ENCODE assay signal across 20 cellular contexts in the genomic region with DNA sequence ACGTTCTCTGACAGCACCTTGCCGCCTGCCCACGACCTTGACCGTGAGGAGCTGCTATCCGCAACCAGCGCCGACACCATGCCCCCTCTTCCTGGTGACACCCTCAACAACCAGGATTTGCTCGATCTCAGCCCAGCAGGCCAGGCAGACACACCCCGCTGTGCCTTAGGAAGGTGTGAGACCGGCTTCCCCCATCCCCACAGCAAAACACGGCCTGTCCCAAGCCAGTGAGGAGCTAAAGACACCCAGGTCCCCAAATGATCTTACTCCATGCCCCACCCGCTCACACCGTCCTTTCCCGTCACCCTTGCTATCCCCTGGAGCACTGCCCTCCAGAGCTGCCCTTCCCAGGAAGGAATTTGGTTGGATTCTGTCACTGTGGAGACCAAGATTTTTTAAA. TPM values are rescaled to one million over a fixed set of nuclear protein-coding genes. Genes with fewer than 3 reads are reported as not detected.
DNase-seq lines count a peak whose midpoint lies in the region; ATAC-seq and TF ChIP-seq lines count a peak whose summit lies in the region.
"Had no signal": no experiment of that assay in that cellular context is flagged by ENCODE, and none has a peak within 500 bp of the region (broad histone marks: within the 10 kb centered on the region; RNA-seq: fewer than 3 reads in every experiment).

No MANE protein-coding gene starts in this region.

- H4K8ac ChIP-seq in IMR-90 (ENCODE audit: low read depth in 2 of 2, low read length in 2 of 2) = no peak overlapping the region

- H3K4ac ChIP-seq in IMR-90 (ENCODE audit: low read depth, low read length) = no peak overlapping the region

- H3K56ac ChIP-seq in IMR-90 (ENCODE audit: extremely low read depth, insufficient read depth, low read length) = no peak overlapping the region

- DNase-seq in CD14-positive monocyte (ENCODE audit: low spot score) (no peak), IMR-90 (no peak), endodermal cell (peak; percentile 91), type B pancreatic cell (ENCODE audit: extremely low spot score, unreplicated experiment) (no peak), amygdala (lab: John Stamatoyannopoulos, UW) (no peak), iPS-NIHi11 (ENCODE audit: low spot score) (no peak)
- DNase-seq: Caco-2; CD4-positive, alpha-beta T cell; DMS 273 treated with DMSO at 0.1 percent for 48 hours; DND-41; GM23248; HCEC 1CT; Kasumi-1; NCI-H1694 treated with DMSO at 0.1 percent for 48 hours; NCI-H446 treated with DMSO at 0.1 percent for 48 hours; NCI-H526 treated with DMSO at 0.1 percent for 48 hours; OCI-M1 had no signal

- no peak overlapping the region for H4K91ac ChIP-seq in IMR-90 (ENCODE audit: insufficient read depth, low read depth, low read length)

- H3K36me3 Mint-ChIP-seq in CD14-positive monocyte (peaks cover 8 to 16% of the 10 kb centered on the region in 2 donors), endodermal cell (ENCODE audit: low read depth) (no peaks in the 10 kb centered on the region), type B pancreatic cell (no peaks in the 10 kb centered on the region)

- H3K9ac ChIP-seq in IMR-90 (ENCODE audit: low read depth, low read length) = no peak overlapping the region
- no peak overlapping the region for H3K9ac ChIP-seq in endodermal cell (ENCODE audit: extremely low read depth, low read length, poor library complexity, severe bottlenecking)
- H3K9ac ChIP-seq: GM23248 had no signal

- H3K4me3 ChIP-seq in IMR-90 (ENCODE audit: insufficient read depth, low read depth, low read length) (no peak overlapping the region), endodermal cell (ENCODE audit: low read length) (no peak overlapping the region)
- H3K4me3 ChIP-seq: GM23248, SJSA1 had no signal

- no peaks in the 10 kb centered on the region for H3K79me1 ChIP-seq in IMR-90 (ENCODE audit: low read depth in 1 of 2, low read length in 2 of 2)

- H3K18ac ChIP-seq in IMR-90 (ENCODE audit: low read depth, low read length) = no peak overlapping the region

- no peak overlapping the region for H3K4me2 ChIP-seq in IMR-90 (ENCODE audit: low read depth, low read length)

- no peak overlapping the region for H2AK5ac ChIP-seq in IMR-90 (ENCODE audit: low read depth, low read length)

- H4K20me1 ChIP-seq in IMR-90 (ENCODE audit: insufficient read depth, low read length) = no peaks in the 10 kb centered on the region; the same call in 1 of the 2 replicates

- H3K4me1 Mint-ChIP-seq in CD14-positive monocyte (peaks cover 72% of the 10 kb centered on the region), endodermal cell (peaks cover 44% of the 10 kb centered on the region), type B pancreatic cell (ENCODE audit: unreplicated experiment) (peaks cover 35% of the 10 kb centered on the region)

- no peak overlapping the region for H3K27ac ChIP-seq in IMR-90 (ENCODE audit: insufficient read depth, low read length)
- peak overlapping the region; percentile 56 for H3K27ac ChIP-seq in endodermal cell (ENCODE audit: low read depth, low read length)
- H3K27ac ChIP-seq: GM23248, SJSA1 had no signal

- intact Hi-C loops in CD14-positive monocyte (cut with micrococcal nuclease) (loop anchor here in 1 of 2 donors (5.0 kb wide), 1 partner anchor 37 kb away; no protein-coding TSS in a partner anchor), IMR-90 (cut with micrococcal nuclease) (no loop called here)

- in situ Hi-C loops in IMR-90 (cut with MboI; ENCODE audit: low sequenced_read_pairs) = no loop called here

- POLR2A ChIA-PET in IMR-90 (lab: Charles Lee; ENCODE audit: unreplicated experiment) = no interaction called here

- no peak overlapping the region for H2BK20ac ChIP-seq in IMR-90 (ENCODE audit: low read depth, low read length)

- H3K9me1 ChIP-seq in IMR-90 (ENCODE audit: insufficient read depth, low read length) = no peaks in the 10 kb centered on the region

- 85% methylated on average over 5 of the region's 14 CpGs; no CpG with 5 or more reads in 1 of the 2 experiments for WGBS in IMR-90 (ENCODE audit: extremely low coverage in 2 of 2, insufficient read length in 1 of 2), 2 experiments
- WGBS in endodermal cell (ENCODE audit: insufficient coverage in 1 of 2, insufficient read length in 1 of 2), 2 experiments = 56 to 83% methylated on average over 9 to 14 of the region's 14 CpGs

- dilution Hi-C loops in IMR-90 (cut with HindIII; ENCODE audit: low sequenced_read_pairs, unreplicated experiment) = no loop called here

- H4K5ac ChIP-seq in IMR-90 (ENCODE audit: low read depth, low read length) = no peak overlapping the region

- H2AFZ ChIP-seq in IMR-90 (replicated peaks; ENCODE audit: low read length, poor library complexity) = no peak overlapping the region
- H2AFZ ChIP-seq: GM23248 had no signal

- no TSS peak for BruUV-seq in IMR-90 (replicated peaks; lab: Mats Ljungman, UMichigan)

- H2BK120ac ChIP-seq in IMR-90 (ENCODE audit: low read depth, low read length) = no peak overlapping the region

- ATAC-seq in IMR-90 (ENCODE audit: low read depth) (no peak), HG03354 (IDR thresholded peaks at IDR 0.05; ENCODE audit: poor library complexity, severe bottlenecking, unreplicated experiment) (no peak)
- ATAC-seq: Right ventricle myocardium inferior had no signal

- TF ChIP-seq POLR2A in IMR-90 (IDR thresholded peaks at IDR 0.05; ENCODE audit: low read depth, low read length) = no peak

- H3K9me3 ChIP-seq in IMR-90 (ENCODE audit: control insufficient read depth, insufficient read depth, low read length) (no peaks in the 10 kb centered on the region), endodermal cell (ENCODE audit: control insufficient read depth, low read length) (no peaks in the 10 kb centered on the region)
- H3K9me3 ChIP-seq: Caco-2, SJSA1 had no signal

- peaks cover 7% of the 10 kb centered on the region; the same call in 1 of the 2 replicates for H3K4me1 ChIP-seq in IMR-90 (ENCODE audit: control insufficient read depth, insufficient read depth, low read length)
- H3K4me1 ChIP-seq in endodermal cell (ENCODE audit: control insufficient read depth, insufficient read depth, low read length) = peaks cover 12% of the 10 kb centered on the region
- H3K4me1 ChIP-seq: Caco-2, SJSA1 had no signal

- no peak overlapping the region for H2BK15ac ChIP-seq in IMR-90 (ENCODE audit: low read depth, low read length)

- CTCF ChIA-PET in IMR-90 (lab: Yijun Ruan, JAX) = no interaction called here

- H2AK9ac ChIP-seq in IMR-90 (replicated peaks; ENCODE audit: low read depth, low read length, poor library complexity) = peak overlapping the region; percentile 74

- no peak for TF ChIP-seq RAD21 in IMR-90 (IDR thresholded peaks at IDR 0.05; ENCODE audit: low read length)

- no peak for TF ChIP-seq CTCF in CD14-positive monocyte (IDR thresholded peaks at IDR 0.05)
- TF ChIP-seq CTCF in IMR-90 (conservative IDR thresholded peaks at IDR 0.05; ENCODE audit: low read depth, low read length) = no peak
- TF ChIP-seq CTCF in endodermal cell (conservative IDR thresholded peaks at IDR 0.05) = no peak
- no peak for TF ChIP-seq CTCF in type B pancreatic cell (conservative IDR thresholded peaks at IDR 0.05)

- H3K27ac Mint-ChIP-seq in CD14-positive monocyte (peak overlapping the region in 6 of 7 donors; percentile 21 to 99 (median 55)), endodermal cell (peak overlapping the region; percentile 89), type B pancreatic cell (peak overlapping the region; percentile 76)
- H3K27ac Mint-ChIP-seq: CD4-positive, alpha-beta T cell had no signal

- H3K9me3 Mint-ChIP-seq in CD14-positive monocyte = peaks cover 0 to 2% (median 0%) of the 10 kb centered on the region in 7 donors
- H3K9me3 Mint-ChIP-seq in endodermal cell = no peaks in the 10 kb centered on the region
- H3K9me3 Mint-ChIP-seq in type B pancreatic cell = no peaks in the 10 kb centered on the region
- H3K9me3 Mint-ChIP-seq: CD4-positive, alpha-beta T cell had no signal

- H3K4me3 Mint-ChIP-seq in CD14-positive monocyte = no peak overlapping the region
- no peak overlapping the region for H3K4me3 Mint-ChIP-seq in endodermal cell
- H3K4me3 Mint-ChIP-seq in type B pancreatic cell = no peak overlapping the region
- H3K4me3 Mint-ChIP-seq: CD4-positive, alpha-beta T cell had no signal

- peaks cover 2% of the 10 kb centered on the region for H3K27me3 ChIP-seq in IMR-90 (ENCODE audit: control insufficient read depth, insufficient read depth, low read length)
- H3K27me3 ChIP-seq in endodermal cell (ENCODE audit: control insufficient read depth, insufficient read depth, low read length, poor library complexity, severe bottlenecking) = no peaks in the 10 kb centered on the region
- H3K27me3 ChIP-seq: SJSA1 had no signal

- H3K23ac ChIP-seq in IMR-90 (ENCODE audit: low read depth, low read length) = no peak overlapping the region

- peaks cover 5% of the 10 kb centered on the region; the same call in 1 of the 2 replicates for H3K36me3 ChIP-seq in IMR-90 (ENCODE audit: control insufficient read depth, insufficient read depth, low read length)
- no peaks in the 10 kb centered on the region for H3K36me3 ChIP-seq in endodermal cell (ENCODE audit: control insufficient read depth, insufficient read depth, low read length)
- H3K36me3 ChIP-seq: SJSA1 had no signal

- no peak overlapping the region for H3K14ac ChIP-seq in IMR-90 (replicated peaks; ENCODE audit: low read depth, low read length)

- H3K27me3 Mint-ChIP-seq in CD14-positive monocyte (ENCODE audit: low read depth in 3 of 3) = peaks cover 0 to 6% (median 3%) of the 10 kb centered on the region in 3 donors
- H3K27me3 Mint-ChIP-seq in endodermal cell (ENCODE audit: insufficient read depth) = no peaks in the 10 kb centered on the region
- no peaks in the 10 kb centered on the region for H3K27me3 Mint-ChIP-seq in type B pancreatic cell
- H3K27me3 Mint-ChIP-seq: CD4-positive, alpha-beta T cell had no signal

- no peak overlapping the region for H2BK5ac ChIP-seq in IMR-90 (ENCODE audit: low read depth, low read length, poor library complexity, severe bottlenecking)

RNA-seq across cellular contexts. Expression of gene TTYH3, which starts 21.3 kb away (rescaled TPM):
- polyA plus RNA-seq in CD14-positive monocyte (10 to 100 TPM; 13.4 to 17.4 TPM), IMR-90 (2012; rRNA removed) (82.6 and 106 TPM in 2 replicates)
- total RNA-seq in IMR-90 (2012; rRNA removed) (5.6 and 6.1 TPM in 2 replicates), endodermal cell (100 to 1,000 TPM; 145 to 152 TPM), type B pancreatic cell (ENCODE audit: low replicate concordance) (124 and 166 TPM in 2 replicates)
- 56.1 and 135 TPM in 2 replicates for polyA plus RNA-seq in IMR-90 (2012; cell fraction: cytosol; rRNA removed)
- 100 and 222 TPM in 2 replicates for polyA plus RNA-seq in IMR-90 (2012; cell fraction: nucleus; rRNA removed; ENCODE audit: low replicate concordance)
- polyA plus RNA-seq in endodermal cell (2013, experiment 1 of 2) = 164 TPM
- 151 TPM for polyA plus RNA-seq in endodermal cell (2013, experiment 2 of 2)

RNA-seq across cellular contexts. Expression of gene IQCE, which starts 51.7 kb away (rescaled TPM):
- polyA plus RNA-seq in CD14-positive monocyte = 1 to 10 TPM; 1.8 to 3.0 TPM
- 5.0 and 6.7 TPM in 2 replicates for total RNA-seq in IMR-90 (2012; rRNA removed)
- 6.3 and 8.1 TPM in 2 replicates for polyA plus RNA-seq in IMR-90 (2012; rRNA removed)
- polyA plus RNA-seq in IMR-90 (2012; cell fraction: cytosol; rRNA removed) = 3.9 and 16.6 TPM in 2 replicates
- polyA plus RNA-seq in IMR-90 (2012; cell fraction: nucleus; rRNA removed; ENCODE audit: low replicate concordance) = 15.9 and 17.4 TPM in 2 replicates
- total RNA-seq in endodermal cell = 10 to 100 TPM; 15.4 to 20.8 TPM
- 15.7 TPM for polyA plus RNA-seq in endodermal cell (2013, experiment 1 of 2)
- 13.5 TPM for polyA plus RNA-seq in endodermal cell (2013, experiment 2 of 2)
- total RNA-seq in type B pancreatic cell (ENCODE audit: low replicate concordance) = 25.7 and 35.2 TPM in 2 replicates

RNA-seq across cellular contexts. Expression of gene BRAT1, which starts 55.1 kb away (rescaled TPM):
- polyA plus RNA-seq in CD14-positive monocyte = 10 to 100 TPM; 31.6 to 32.5 TPM
- 5.8 and 6.8 TPM in 2 replicates for total RNA-seq in IMR-90 (2012; rRNA removed)
- 21.9 and 27.5 TPM in 2 replicates for polyA plus RNA-seq in IMR-90 (2012; rRNA removed)
- polyA plus RNA-seq in IMR-90 (2012; cell fraction: cytosol; rRNA removed) = 19.5 and 22.3 TPM in 2 replicates
- polyA plus RNA-seq in IMR-90 (2012; cell fraction: nucleus; rRNA removed; ENCODE audit: low replicate concordance) = 62.8 and 177 TPM in 2 replicates
- 10 to 100 TPM; 42.1 to 42.7 TPM for total RNA-seq in endodermal cell
- 46.3 TPM for polyA plus RNA-seq in endodermal cell (2013, experiment 1 of 2)
- 42.2 TPM for polyA plus RNA-seq in endodermal cell (2013, experiment 2 of 2)
- 25.2 and 40.3 TPM in 2 replicates for total RNA-seq in type B pancreatic cell (ENCODE audit: low replicate concordance)

Comparison
In these comparisons a context has a peak if more than half of its experiments do, and no peak if none do; other contexts are left out.
1. RNA of gene TTYH3, which starts 21.3 kb away (total RNA-seq): 124 to 166 TPM in type B pancreatic cell and 145 to 152 TPM in endodermal cell; 5.6 to 6.1 TPM in IMR-90; every median in the first group is over 10 times any median in the second.
2. Peak in every context shown above with its lines, with median percentiles within 50 percentile points of each other: H3K27ac Mint-ChIP-seq.